Comparison of ENCODE assay signal across 1 cellular context in the genomic region with DNA sequence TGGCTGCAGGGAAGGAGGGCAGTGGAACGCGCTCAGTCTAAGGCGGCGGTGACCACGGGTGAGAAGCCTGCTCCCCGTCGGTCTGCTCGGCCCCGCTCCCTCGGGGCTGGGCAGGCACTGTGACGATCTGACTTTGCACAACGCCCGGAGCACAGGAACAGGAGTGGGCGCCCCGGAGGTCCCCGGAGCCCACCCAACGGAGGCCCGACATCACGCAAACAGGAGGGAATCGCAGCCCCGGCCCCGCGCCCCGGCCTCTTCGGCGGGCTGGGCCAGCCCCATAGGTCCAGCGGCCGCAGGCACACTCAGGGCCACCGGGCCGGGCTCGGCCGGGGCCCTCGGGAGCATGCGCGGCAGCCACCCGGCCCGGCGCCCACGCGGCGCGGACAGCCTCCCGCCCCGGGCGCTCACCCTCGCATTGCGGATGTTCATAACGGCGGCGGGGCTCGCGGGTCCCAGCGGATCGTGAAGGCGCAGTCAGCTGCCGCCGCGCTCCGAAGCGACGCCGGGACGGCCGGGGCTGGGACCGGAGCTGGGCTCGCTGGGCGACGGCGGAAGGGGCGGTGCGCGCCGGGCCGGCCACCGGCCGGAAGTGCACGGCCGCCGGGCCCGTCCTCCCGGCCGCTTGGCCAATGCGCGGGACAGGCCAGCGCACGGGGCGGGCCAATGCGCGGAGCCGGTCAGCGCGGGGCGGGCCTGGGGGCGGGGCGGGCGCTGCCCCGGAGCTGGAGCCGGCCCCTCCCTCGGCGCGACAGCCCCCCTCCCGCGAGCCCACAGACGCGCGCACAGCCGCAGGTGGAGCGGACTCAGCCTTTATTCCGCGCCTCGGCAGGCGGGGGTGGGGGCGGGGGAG.
TF ChIP-seq lines count a peak whose summit lies in the region.

Gene NAA10 (minus strand): TSS at position 565 of the 853 bp plus-strand sequence. CDS start 133 bp downstream, at position 432.

TF ChIP-seq in HEK293, 187 proteins besides CTCF, POLR2A, EP300 and RAD21 (continued from another document and continues in another):
- TF ChIP-seq ZBTB20 (tag by site-specific recombination; IDR thresholded peaks at IDR 0.05), result peak; percentile 58; the same call in 1 of the 2 replicates
- TF ChIP-seq PRDM1 (tag by site-specific recombination; IDR thresholded peaks at IDR 0.05), result no peak
- TF ChIP-seq ZNF701 (tag by site-specific recombination; IDR thresholded peaks at IDR 0.05), result no peak
- TF ChIP-seq OSR2 (tag by site-specific recombination; IDR thresholded peaks at IDR 0.05), result no peak
- no peak for TF ChIP-seq ZSCAN30 (tag by site-specific recombination; IDR thresholded peaks at IDR 0.05)
- no peak for TF ChIP-seq ZNF623 (tag by site-specific recombination; IDR thresholded peaks at IDR 0.05)
- no peak for TF ChIP-seq ZNF302 (tag by site-specific recombination; IDR thresholded peaks at IDR 0.05; ENCODE audit: low read depth)
- no peak for TF ChIP-seq ZNF10 (tag by site-specific recombination; IDR thresholded peaks at IDR 0.05)
- no peak for TF ChIP-seq ZNF837 (tag by site-specific recombination; IDR thresholded peaks at IDR 0.05)
- TF ChIP-seq ZNF2 (tag by site-specific recombination; IDR thresholded peaks at IDR 0.05), result no peak
- no peak for TF ChIP-seq ZNF621 (tag by site-specific recombination; IDR thresholded peaks at IDR 0.05)
- TF ChIP-seq ZNF23 (tag by site-specific recombination; IDR thresholded peaks at IDR 0.05; ENCODE audit: borderline replicate concordance), result no peak
- no peak for TF ChIP-seq ZNF133 (tag by site-specific recombination; IDR thresholded peaks at IDR 0.05)
- no peak for TF ChIP-seq ZNF747 (tag by site-specific recombination; IDR thresholded peaks at IDR 0.05)
- 0 out of 2 replicates have a peak, but pooled peaks have one; percentile 20 for TF ChIP-seq ZNF76 (tag by site-specific recombination; IDR thresholded peaks at IDR 0.05; ENCODE audit: borderline replicate concordance, low read depth)
- 0 out of 2 replicates have a peak, but pooled peaks have one; percentile 20 for TF ChIP-seq BCL11B (tag by site-specific recombination; IDR thresholded peaks at IDR 0.05; ENCODE audit: low read depth)
- no peak for TF ChIP-seq ZNF140 (tag by site-specific recombination; IDR thresholded peaks at IDR 0.05)
- TF ChIP-seq ZNF174 (tag by site-specific recombination; IDR thresholded peaks at IDR 0.05), result no peak
- no peak for TF ChIP-seq ZNF629 (tag by site-specific recombination; IDR thresholded peaks at IDR 0.05)
- no peak for TF ChIP-seq ZNF843 (tag by site-specific recombination; IDR thresholded peaks at IDR 0.05)
- TF ChIP-seq ZNF155 (tag by site-specific recombination; IDR thresholded peaks at IDR 0.05), result no peak
- no peak for TF ChIP-seq REPIN1 (tag by site-specific recombination; IDR thresholded peaks at IDR 0.05; ENCODE audit: low read depth)
- TF ChIP-seq ZNF555 (tag by site-specific recombination; conservative IDR thresholded peaks at IDR 0.05), result no peak
- no peak for TF ChIP-seq YY1 (tag by site-specific recombination; IDR thresholded peaks at IDR 0.05)
- no peak for TF ChIP-seq ZNF544 (tag by site-specific recombination; IDR thresholded peaks at IDR 0.05)
- TF ChIP-seq ZNF776 (tag by site-specific recombination; IDR thresholded peaks at IDR 0.05; ENCODE audit: borderline replicate concordance), result no peak
- TF ChIP-seq, protein P1, sequence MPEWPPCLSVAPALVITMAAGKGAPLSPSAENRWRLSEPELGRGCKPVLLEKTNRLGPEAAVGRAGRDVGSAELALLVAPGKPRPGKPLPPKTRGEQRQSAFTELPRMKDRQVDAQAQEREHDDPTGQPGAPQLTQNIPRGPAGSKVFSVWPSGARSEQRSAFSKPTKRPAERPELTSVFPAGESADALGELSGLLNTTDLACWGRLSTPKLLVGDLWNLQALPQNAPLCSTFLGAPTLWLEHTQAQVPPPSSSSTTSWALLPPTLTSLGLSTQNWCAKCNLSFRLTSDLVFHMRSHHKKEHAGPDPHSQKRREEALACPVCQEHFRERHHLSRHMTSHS (tag by site-specific recombination; IDR thresholded peaks at IDR 0.05), result no peak
- no peak for TF ChIP-seq ZNF561 (tag by site-specific recombination; IDR thresholded peaks at IDR 0.05; ENCODE audit: borderline replicate concordance)
- TF ChIP-seq ZNF664 (tag by site-specific recombination; IDR thresholded peaks at IDR 0.05), result no peak
- no peak for TF ChIP-seq ZNF169 (tag by site-specific recombination; IDR thresholded peaks at IDR 0.05)
- no peak for TF ChIP-seq ZNF777 (tag by site-specific recombination; IDR thresholded peaks at IDR 0.05; ENCODE audit: borderline replicate concordance)
- no peak for TF ChIP-seq ZNF704 (tag by site-specific recombination; IDR thresholded peaks at IDR 0.05)
- TF ChIP-seq, protein P2, sequence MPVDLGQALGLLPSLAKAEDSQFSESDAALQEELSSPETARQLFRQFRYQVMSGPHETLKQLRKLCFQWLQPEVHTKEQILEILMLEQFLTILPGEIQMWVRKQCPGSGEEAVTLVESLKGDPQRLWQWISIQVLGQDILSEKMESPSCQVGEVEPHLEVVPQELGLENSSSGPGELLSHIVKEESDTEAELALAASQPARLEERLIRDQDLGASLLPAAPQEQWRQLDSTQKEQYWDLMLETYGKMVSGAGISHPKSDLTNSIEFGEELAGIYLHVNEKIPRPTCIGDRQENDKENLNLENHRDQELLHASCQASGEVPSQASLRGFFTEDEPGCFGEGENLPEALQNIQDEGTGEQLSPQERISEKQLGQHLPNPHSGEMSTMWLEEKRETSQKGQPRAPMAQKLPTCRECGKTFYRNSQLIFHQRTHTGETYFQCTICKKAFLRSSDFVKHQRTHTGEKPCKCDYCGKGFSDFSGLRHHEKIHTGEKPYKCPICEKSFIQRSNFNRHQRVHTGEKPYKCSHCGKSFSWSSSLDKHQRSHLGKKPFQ (tag by site-specific recombination; IDR thresholded peaks at IDR 0.05), result no peak
- TF ChIP-seq ZNF521 (tag by site-specific recombination; IDR thresholded peaks at IDR 0.05), result no peak
- TF ChIP-seq, protein P3, sequence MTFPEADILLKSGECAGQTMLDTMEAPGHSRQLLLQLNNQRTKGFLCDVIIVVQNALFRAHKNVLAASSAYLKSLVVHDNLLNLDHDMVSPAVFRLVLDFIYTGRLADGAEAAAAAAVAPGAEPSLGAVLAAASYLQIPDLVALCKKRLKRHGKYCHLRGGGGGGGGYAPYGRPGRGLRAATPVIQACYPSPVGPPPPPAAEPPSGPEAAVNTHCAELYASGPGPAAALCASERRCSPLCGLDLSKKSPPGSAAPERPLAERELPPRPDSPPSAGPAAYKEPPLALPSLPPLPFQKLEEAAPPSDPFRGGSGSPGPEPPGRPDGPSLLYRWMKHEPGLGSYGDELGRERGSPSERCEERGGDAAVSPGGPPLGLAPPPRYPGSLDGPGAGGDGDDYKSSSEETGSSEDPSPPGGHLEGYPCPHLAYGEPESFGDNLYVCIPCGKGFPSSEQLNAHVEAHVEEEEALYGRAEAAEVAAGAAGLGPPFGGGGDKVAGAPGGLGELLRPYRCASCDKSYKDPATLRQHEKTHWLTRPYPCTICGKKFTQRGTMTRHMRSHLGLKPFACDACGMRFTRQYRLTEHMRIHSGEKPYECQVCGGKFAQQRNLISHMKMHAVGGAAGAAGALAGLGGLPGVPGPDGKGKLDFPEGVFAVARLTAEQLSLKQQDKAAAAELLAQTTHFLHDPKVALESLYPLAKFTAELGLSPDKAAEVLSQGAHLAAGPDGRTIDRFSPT (tag by site-specific recombination; IDR thresholded peaks at IDR 0.05), result no peak
- TF ChIP-seq, protein P4, sequence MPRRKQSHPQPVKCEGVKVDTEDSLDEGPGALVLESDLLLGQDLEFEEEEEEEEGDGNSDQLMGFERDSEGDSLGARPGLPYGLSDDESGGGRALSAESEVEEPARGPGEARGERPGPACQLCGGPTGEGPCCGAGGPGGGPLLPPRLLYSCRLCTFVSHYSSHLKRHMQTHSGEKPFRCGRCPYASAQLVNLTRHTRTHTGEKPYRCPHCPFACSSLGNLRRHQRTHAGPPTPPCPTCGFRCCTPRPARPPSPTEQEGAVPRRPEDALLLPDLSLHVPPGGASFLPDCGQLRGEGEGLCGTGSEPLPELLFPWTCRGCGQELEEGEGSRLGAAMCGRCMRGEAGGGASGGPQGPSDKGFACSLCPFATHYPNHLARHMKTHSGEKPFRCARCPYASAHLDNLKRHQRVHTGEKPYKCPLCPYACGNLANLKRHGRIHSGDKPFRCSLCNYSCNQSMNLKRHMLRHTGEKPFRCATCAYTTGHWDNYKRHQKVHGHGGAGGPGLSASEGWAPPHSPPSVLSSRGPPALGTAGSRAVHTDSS (tag by site-specific recombination; IDR thresholded peaks at IDR 0.05), result no peak
- no peak for TF ChIP-seq ZFHX2 (tag by site-specific recombination; conservative IDR thresholded peaks at IDR 0.05)
- 0 out of 2 replicates have a peak, but pooled peaks have one; percentile 19 for TF ChIP-seq ZNF600 (tag by site-specific recombination; IDR thresholded peaks at IDR 0.05)
- TF ChIP-seq ZNF473 (tag by site-specific recombination; IDR thresholded peaks at IDR 0.05), result no peak
- no peak for TF ChIP-seq ZNF112 (tag by site-specific recombination; IDR thresholded peaks at IDR 0.05)
- TF ChIP-seq ZBTB48 (tag by site-specific recombination; IDR thresholded peaks at IDR 0.05), result no peak
- TF ChIP-seq GLI4 (tag by site-specific recombination; IDR thresholded peaks at IDR 0.05), result no peak
- TF ChIP-seq ZNF146 (tag by site-specific recombination; IDR thresholded peaks at IDR 0.05), result no peak
- no peak for TF ChIP-seq ZNF16 (tag by site-specific recombination; IDR thresholded peaks at IDR 0.05; ENCODE audit: low read depth)
- TF ChIP-seq ZNF677 (tag by site-specific recombination; IDR thresholded peaks at IDR 0.05), result no peak
- TF ChIP-seq, protein P5, sequence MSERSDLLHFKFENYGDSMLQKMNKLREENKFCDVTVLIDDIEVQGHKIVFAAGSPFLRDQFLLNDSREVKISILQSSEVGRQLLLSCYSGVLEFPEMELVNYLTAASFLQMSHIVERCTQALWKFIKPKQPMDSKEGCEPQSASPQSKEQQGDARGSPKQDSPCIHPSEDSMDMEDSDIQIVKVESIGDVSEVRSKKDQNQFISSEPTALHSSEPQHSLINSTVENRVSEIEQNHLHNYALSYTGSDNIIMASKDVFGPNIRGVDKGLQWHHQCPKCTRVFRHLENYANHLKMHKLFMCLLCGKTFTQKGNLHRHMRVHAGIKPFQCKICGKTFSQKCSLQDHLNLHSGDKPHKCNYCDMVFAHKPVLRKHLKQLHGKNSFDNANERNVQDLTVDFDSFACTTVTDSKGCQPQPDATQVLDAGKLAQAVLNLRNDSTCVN (tag by site-specific recombination; optimal IDR thresholded peaks at IDR 0.05), result peak; percentile 83
- peak; percentile 82 for TF ChIP-seq PBX3 (CRISPR knock-in tag; IDR thresholded peaks at IDR 0.05)
- TF ChIP-seq ZNF610 (tag by site-specific recombination; IDR thresholded peaks at IDR 0.05; ENCODE audit: borderline replicate concordance), result no peak
- no peak for TF ChIP-seq ZNF404 (tag by site-specific recombination; IDR thresholded peaks at IDR 0.05)
- peak; percentile 22 for TF ChIP-seq SP2 (tag by site-specific recombination; IDR thresholded peaks at IDR 0.05)
- TF ChIP-seq, protein P6, sequence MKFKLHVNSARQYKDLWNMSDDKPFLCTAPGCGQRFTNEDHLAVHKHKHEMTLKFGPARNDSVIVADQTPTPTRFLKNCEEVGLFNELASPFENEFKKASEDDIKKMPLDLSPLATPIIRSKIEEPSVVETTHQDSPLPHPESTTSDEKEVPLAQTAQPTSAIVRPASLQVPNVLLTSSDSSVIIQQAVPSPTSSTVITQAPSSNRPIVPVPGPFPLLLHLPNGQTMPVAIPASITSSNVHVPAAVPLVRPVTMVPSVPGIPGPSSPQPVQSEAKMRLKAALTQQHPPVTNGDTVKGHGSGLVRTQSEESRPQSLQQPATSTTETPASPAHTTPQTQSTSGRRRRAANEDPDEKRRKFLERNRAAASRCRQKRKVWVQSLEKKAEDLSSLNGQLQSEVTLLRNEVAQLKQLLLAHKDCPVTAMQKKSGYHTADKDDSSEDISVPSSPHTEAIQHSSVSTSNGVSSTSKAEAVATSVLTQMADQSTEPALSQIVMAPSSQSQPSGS (tag by site-specific recombination; IDR thresholded peaks at IDR 0.05; ENCODE audit: low read depth), result no peak
- TF ChIP-seq FEZF1 (tag by site-specific recombination; IDR thresholded peaks at IDR 0.05), result no peak
- TF ChIP-seq MEIS1 (CRISPR knock-in tag; IDR thresholded peaks at IDR 0.05; ENCODE audit: borderline replicate concordance), result peak; percentile 20; the same call in 1 of the 2 replicates
- peak; percentile 46; the same call in 1 of the 2 replicates for TF ChIP-seq ELK4 (IDR thresholded peaks at IDR 0.05; ENCODE audit: borderline replicate concordance, low read depth, low read length)
- TF ChIP-seq, protein P7, sequence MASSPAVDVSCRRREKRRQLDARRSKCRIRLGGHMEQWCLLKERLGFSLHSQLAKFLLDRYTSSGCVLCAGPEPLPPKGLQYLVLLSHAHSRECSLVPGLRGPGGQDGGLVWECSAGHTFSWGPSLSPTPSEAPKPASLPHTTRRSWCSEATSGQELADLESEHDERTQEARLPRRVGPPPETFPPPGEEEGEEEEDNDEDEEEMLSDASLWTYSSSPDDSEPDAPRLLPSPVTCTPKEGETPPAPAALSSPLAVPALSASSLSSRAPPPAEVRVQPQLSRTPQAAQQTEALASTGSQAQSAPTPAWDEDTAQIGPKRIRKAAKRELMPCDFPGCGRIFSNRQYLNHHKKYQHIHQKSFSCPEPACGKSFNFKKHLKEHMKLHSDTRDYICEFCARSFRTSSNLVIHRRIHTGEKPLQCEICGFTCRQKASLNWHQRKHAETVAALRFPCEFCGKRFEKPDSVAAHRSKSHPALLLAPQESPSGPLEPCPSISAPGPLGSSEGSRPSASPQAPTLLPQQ (tag by site-specific recombination; IDR thresholded peaks at IDR 0.05), result no peak
